ENCODE assay signal across 9 cellular contexts in genomic region chr10:102410427-102411073, GRCh38. TPM values are rescaled to one million over a fixed set of nuclear protein-coding genes. Genes with fewer than 3 reads are reported as not detected.
DNase-seq lines count a peak whose midpoint lies in the region; ATAC-seq and TF ChIP-seq lines count a peak whose summit lies in the region.
"Had no signal": no experiment of that assay in that cellular context is flagged by ENCODE, and none has a peak within 500 bp of the region (broad histone marks: within the 10 kb centered on the region; RNA-seq: fewer than 3 reads in every experiment).

No MANE protein-coding gene starts in this region.

- peaks cover 19% of the 10 kb centered on the region for H3K4me1 Mint-ChIP-seq in endothelial cell (ENCODE audit: unreplicated experiment)

- peaks cover 12% of the 10 kb centered on the region for H3K36me3 Mint-ChIP-seq in endothelial cell (ENCODE audit: low read depth, unreplicated experiment)

- no peak for TF ChIP-seq CTCF in endothelial cell (IDR thresholded peaks at IDR 0.05; ENCODE audit: unreplicated experiment)

- peak; percentile 72 to 77 for DNase-seq in activated CD4-positive, alpha-beta T cell treated with anti-CD3 and anti-CD28 coated beads, Interleukin-2, amount 50 U/mL, for 48 hours
- no peak for DNase-seq in endothelial cell (ENCODE audit: low spot score)
- peak in 39 of 56 donors; percentile 8 to 83 (median 54) for DNase-seq in nucleus accumbens (lab: John Stamatoyannopoulos, UW)
- no peak for DNase-seq in dedifferentiated amniotic fluid mesenchymal stem cell (ENCODE audit: extremely low spot score)
- DNase-seq in NCI-H1417 (lab: John Stamatoyannopoulos, UW) = no peak
- no peak for DNase-seq in GM19238 (ENCODE audit: insufficient read length, low spot score)

- H3K27ac Mint-ChIP-seq in endothelial cell (ENCODE audit: unreplicated experiment) = no peak overlapping the region

- H3K79me2 ChIP-seq in ACC112 (ENCODE audit: control insufficient read depth, insufficient read depth, low read length, unreplicated experiment) = no peaks in the 10 kb centered on the region

- H3K27me3 ChIP-seq in ACC112 (ENCODE audit: insufficient read depth, low read length) = peaks cover 38% of the 10 kb centered on the region

- peak overlapping the region; percentile 72 for H3K4me3 ChIP-seq in ACC112 (ENCODE audit: low read depth, low read length)

- H3K9me3 Mint-ChIP-seq in endothelial cell (ENCODE audit: unreplicated experiment) = no peaks in the 10 kb centered on the region

- H2AFZ ChIP-seq in ACC112 (ENCODE audit: low read length, unreplicated experiment) = no peak overlapping the region

- H3K27me3 Mint-ChIP-seq in endothelial cell (ENCODE audit: unreplicated experiment) = peaks cover 34% of the 10 kb centered on the region

- peak overlapping the region; percentile 77 for H3K4me3 Mint-ChIP-seq in endothelial cell (ENCODE audit: unreplicated experiment)

- no peak overlapping the region for H3K27ac ChIP-seq in ACC112 (ENCODE audit: low read depth, low read length)

- H3K4me1 ChIP-seq in ACC112 (ENCODE audit: control insufficient read depth, insufficient read depth, low read length, unreplicated experiment) = peaks cover 21% of the 10 kb centered on the region

- ATAC-seq in HG03342 (IDR thresholded peaks at IDR 0.05; ENCODE audit: unreplicated experiment) = no peak

- no peaks in the 10 kb centered on the region for H3K36me3 ChIP-seq in ACC112 (ENCODE audit: insufficient read depth, low read length)

RNA-seq across cellular contexts. Expression of gene PSD, which starts 8.0 kb away (rescaled TPM):
- 0.31 TPM for total RNA-seq in endothelial cell (ENCODE audit: unreplicated experiment)

RNA-seq across cellular contexts. Expression of gene FBXL15, which starts 10.1 kb away (rescaled TPM):
- 8.7 TPM for total RNA-seq in endothelial cell (ENCODE audit: unreplicated experiment)

RNA-seq across cellular contexts. Expression of gene NFKB2, which starts 15.0 kb away (rescaled TPM):
- total RNA-seq in endothelial cell (ENCODE audit: unreplicated experiment) = 14.2 TPM

RNA-seq across cellular contexts. Expression of gene CUEDC2, which starts 21.8 kb away (rescaled TPM):
- total RNA-seq in endothelial cell (ENCODE audit: unreplicated experiment) = 72.9 TPM

RNA-seq across cellular contexts. Expression of gene C10orf95, which starts 40.8 kb away (rescaled TPM):
- 0.18 TPM for total RNA-seq in endothelial cell (ENCODE audit: unreplicated experiment)
- total RNA-seq: Daoy had no signal

Comparison
In these comparisons a context has a peak if more than half of its experiments do, and no peak if none do; other contexts are left out.
1. DNase-seq: peak in activated CD4-positive, alpha-beta T cell treated with anti-CD3 and anti-CD28 coated beads, Interleukin-2, amount 50 U/mL, for 48 hours (2 of 2) and nucleus accumbens (39 of 56); none in endothelial cell (single experiment), dedifferentiated amniotic fluid mesenchymal stem cell (single experiment), NCI-H1417 (0 of 3) and GM19238 (single experiment).